In the genomic region with DNA sequence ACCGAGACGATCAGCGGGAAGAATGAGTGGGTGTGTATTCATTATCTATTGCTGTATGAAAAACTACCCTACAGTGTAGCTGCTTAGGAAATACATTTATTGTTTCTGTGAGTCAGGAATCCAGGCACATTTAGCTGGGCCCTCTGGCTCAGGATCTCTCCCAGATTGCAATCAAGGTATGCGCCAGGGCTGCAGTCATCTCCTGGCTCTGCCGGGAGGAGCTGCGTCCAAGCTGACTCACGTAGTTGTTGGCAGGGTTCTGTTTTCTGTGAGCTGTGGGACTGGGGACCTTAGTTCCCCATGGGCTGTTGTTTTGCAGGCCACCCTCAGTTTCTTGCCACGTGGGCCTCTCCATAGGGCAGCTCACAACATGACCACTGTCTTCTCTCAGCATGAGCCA, we compare ENCODE assay signal across 1 cellular context.
TF ChIP-seq lines count a peak whose summit lies in the region.

No MANE protein-coding gene starts in this region.

TF ChIP-seq in GM23338, 12 proteins besides CTCF, POLR2A, EP300 and RAD21 (continued from another document):
- TF ChIP-seq, protein P1, sequence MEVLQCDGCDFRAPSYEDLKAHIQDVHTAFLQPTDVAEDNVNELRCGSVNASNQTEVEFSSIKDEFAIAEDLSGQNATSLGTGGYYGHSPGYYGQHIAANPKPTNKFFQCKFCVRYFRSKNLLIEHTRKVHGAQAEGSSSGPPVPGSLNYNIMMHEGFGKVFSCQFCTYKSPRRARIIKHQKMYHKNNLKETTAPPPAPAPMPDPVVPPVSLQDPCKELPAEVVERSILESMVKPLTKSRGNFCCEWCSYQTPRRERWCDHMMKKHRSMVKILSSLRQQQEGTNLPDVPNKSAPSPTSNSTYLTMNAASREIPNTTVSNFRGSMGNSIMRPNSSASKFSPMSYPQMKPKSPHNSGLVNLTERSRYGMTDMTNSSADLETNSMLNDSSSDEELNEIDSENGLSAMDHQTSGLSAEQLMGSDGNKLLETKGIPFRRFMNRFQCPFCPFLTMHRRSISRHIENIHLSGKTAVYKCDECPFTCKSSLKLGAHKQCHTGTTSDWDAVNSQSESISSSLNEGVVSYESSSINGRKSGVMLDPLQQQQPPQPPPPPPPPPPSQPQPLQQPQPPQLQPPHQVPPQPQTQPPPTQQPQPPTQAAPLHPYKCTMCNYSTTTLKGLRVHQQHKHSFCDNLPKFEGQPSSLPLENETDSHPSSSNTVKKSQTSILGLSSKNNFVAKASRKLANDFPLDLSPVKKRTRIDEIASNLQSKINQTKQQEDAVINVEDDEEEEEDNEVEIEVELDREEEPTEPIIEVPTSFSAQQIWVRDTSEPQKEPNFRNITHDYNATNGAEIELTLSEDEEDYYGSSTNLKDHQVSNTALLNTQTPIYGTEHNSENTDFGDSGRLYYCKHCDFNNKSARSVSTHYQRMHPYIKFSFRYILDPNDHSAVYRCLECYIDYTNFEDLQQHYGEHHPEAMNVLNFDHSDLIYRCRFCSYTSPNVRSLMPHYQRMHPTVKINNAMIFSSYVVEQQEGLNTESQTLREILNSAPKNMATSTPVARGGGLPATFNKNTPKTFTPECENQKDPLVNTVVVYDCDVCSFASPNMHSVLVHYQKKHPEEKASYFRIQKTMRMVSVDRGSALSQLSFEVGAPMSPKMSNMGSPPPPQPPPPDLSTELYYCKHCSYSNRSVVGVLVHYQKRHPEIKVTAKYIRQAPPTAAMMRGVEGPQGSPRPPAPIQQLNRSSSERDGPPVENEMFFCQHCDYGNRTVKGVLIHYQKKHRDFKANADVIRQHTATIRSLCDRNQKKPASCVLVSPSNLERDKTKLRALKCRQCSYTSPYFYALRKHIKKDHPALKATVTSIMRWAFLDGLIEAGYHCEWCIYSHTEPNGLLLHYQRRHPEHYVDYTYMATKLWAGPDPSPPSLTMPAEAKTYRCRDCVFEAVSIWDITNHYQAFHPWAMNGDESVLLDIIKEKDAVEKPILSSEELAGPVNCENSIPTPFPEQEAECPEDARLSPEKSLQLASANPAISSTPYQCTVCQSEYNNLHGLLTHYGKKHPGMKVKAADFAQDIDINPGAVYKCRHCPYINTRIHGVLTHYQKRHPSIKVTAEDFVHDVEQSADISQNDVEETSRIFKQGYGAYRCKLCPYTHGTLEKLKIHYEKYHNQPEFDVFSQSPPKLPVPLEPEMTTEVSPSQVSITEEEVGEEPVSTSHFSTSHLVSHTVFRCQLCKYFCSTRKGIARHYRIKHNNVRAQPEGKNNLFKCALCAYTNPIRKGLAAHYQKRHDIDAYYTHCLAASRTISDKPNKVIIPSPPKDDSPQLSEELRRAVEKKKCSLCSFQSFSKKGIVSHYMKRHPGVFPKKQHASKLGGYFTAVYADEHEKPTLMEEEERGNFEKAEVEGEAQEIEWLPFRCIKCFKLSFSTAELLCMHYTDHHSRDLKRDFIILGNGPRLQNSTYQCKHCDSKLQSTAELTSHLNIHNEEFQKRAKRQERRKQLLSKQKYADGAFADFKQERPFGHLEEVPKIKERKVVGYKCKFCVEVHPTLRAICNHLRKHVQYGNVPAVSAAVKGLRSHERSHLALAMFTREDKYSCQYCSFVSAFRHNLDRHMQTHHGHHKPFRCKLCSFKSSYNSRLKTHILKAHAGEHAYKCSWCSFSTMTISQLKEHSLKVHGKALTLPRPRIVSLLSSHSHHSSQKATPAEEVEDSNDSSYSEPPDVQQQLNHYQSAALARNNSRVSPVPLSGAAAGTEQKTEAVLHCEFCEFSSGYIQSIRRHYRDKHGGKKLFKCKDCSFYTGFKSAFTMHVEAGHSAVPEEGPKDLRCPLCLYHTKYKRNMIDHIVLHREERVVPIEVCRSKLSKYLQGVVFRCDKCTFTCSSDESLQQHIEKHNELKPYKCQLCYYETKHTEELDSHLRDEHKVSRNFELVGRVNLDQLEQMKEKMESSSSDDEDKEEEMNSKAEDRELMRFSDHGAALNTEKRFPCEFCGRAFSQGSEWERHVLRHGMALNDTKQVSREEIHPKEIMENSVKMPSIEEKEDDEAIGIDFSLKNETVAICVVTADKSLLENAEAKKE (CRISPR knock-in tag; IDR thresholded peaks at IDR 0.05), result no peak
